ENCODE assay signal across 17 cellular contexts in genomic region chr14:81727243-81727642, GRCh38.
DNase-seq lines count a peak whose midpoint lies in the region; ATAC-seq and FAIRE-seq lines count a peak whose summit lies in the region.
"Had no signal": no experiment of that assay in that cellular context is flagged by ENCODE, and none has a peak within 500 bp of the region (broad histone marks: within the 10 kb centered on the region; RNA-seq: fewer than 3 reads in every experiment).

No MANE protein-coding gene starts in this region.

- FAIRE-seq in endometrium (lab: Jason Lieb, UNC), result peak; percentile 50
- FAIRE-seq: frontal cortex, GM12878 had no signal

- in situ Hi-C loops in ACHN (cut with HindIII; ENCODE audit: low pct_ligation_motif_present, low pct_unique_long_range_greater_than_20kb, low sequenced_read_pairs), result no loop called here

- DNase-seq in Daoy (ENCODE audit: low read depth), result peak; percentile 3
- peak; percentile 73 for DNase-seq in NCI-H2171 treated with DMSO at 0.1 percent for 48 hours (lab: John Stamatoyannopoulos, UW)
- DNase-seq in pons (ENCODE audit: low spot score), result peak; percentile 1
- no peak for DNase-seq in cardiac septum (ENCODE audit: low spot score)
- no peak for DNase-seq in NCI-H2029 treated with DMSO at 0.1 percent for 48 hours (lab: John Stamatoyannopoulos, UW)
- DNase-seq in ACHN, result no peak
- DNase-seq: EL; HFFc6; Karpas-422; NCI-H2107; PC-9; stimulated activated CD4-positive, alpha-beta T cell treated with anti-CD3 and anti-CD28 coated beads, Interleukin-15, amount 100 ng/mL, for 24 hours; substantia nigra had no signal

- ATAC-seq in HG02973 (IDR thresholded peaks at IDR 0.05; ENCODE audit: unreplicated experiment), result no peak
- ATAC-seq: GM12878 had no signal

- intact Hi-C loops in cardiac septum (cut with DNase I), result no loop called here

Comparison
In these comparisons a context has a peak if more than half of its experiments do, and no peak if none do; other contexts are left out.
1. DNase-seq: peak in Daoy (single experiment), NCI-H2171 treated with DMSO at 0.1 percent for 48 hours (single experiment) and pons (single experiment); none in cardiac septum (single experiment), NCI-H2029 treated with DMSO at 0.1 percent for 48 hours (single experiment) and ACHN (single experiment).